9 cellular contexts compared by ENCODE assay signal in genomic region chr5:119074419-119074818, GRCh38.
DNase-seq lines count a peak whose midpoint lies in the region; ATAC-seq and TF ChIP-seq lines count a peak whose summit lies in the region.
"Had no signal": no experiment of that assay in that cellular context is flagged by ENCODE, and none has a peak within 500 bp of the region (broad histone marks: within the 10 kb centered on the region; RNA-seq: fewer than 3 reads in every experiment).

No MANE protein-coding gene starts in this region.

- no peaks in the 10 kb centered on the region for H3K36me3 ChIP-seq in HUES6 (ENCODE audit: control insufficient read depth, insufficient read depth, low read length)

- H3K27ac ChIP-seq in HUES6 (ENCODE audit: low read depth, low read length) (peak overlapping the region; percentile 66), coronary artery (no peak overlapping the region)
- H3K27ac ChIP-seq: body of pancreas had no signal

- peak; percentile 4 for DNase-seq in germinal center (ENCODE audit: low spot score)
- no peak for DNase-seq in coronary artery (ENCODE audit: low spot score)
- DNase-seq in NCI-H2196 treated with DMSO at 0.1 percent for 48 hours (lab: John Stamatoyannopoulos, UW; ENCODE audit: unreplicated experiment), result no peak
- no peak for DNase-seq in activated effector memory CD4-positive, alpha-beta T cell treated with anti-CD3 and anti-CD28 coated beads, Interleukin-2, amount 50 U/mL, for 16 hours
- no peak for DNase-seq in NCI-H1417 (lab: John Stamatoyannopoulos, UW)
- DNase-seq: body of pancreas had no signal

- TF ChIP-seq CTCF in coronary artery (IDR thresholded peaks at IDR 0.05), result no peak

- no peaks in the 10 kb centered on the region for H3K9me3 ChIP-seq in HUES6 (ENCODE audit: control insufficient read depth, insufficient read depth, low read depth, low read length)
- H3K9me3 ChIP-seq: body of pancreas had no signal

- peak overlapping the region; percentile 7 for H3K4me3 ChIP-seq in HUES6 (ENCODE audit: low read depth, low read length)
- no peak overlapping the region for H3K4me3 ChIP-seq in coronary artery
- H3K4me3 ChIP-seq: body of pancreas had no signal

- H3K4me1 ChIP-seq in HUES6 (ENCODE audit: control insufficient read depth, insufficient read depth, low read length), result peaks cover 39% of the 10 kb centered on the region

- ATAC-seq in GM18519 (IDR thresholded peaks at IDR 0.05; ENCODE audit: low FRiP score, unreplicated experiment) (peak; percentile 23), GM21786 (IDR thresholded peaks at IDR 0.05; ENCODE audit: unreplicated experiment) (peak; percentile 24)
- ATAC-seq: body of pancreas had no signal

- H3K9ac ChIP-seq in HUES6 (ENCODE audit: low read length), result no peak overlapping the region

- no peaks in the 10 kb centered on the region for H3K27me3 ChIP-seq in HUES6 (ENCODE audit: control insufficient read depth, insufficient read depth, low read length)
- H3K27me3 ChIP-seq: body of pancreas had no signal
